In genomic region chr2:241843321-241844065, GRCh38 we compare ENCODE assay signal across 8 cellular contexts. TPM values are rescaled to one million over a fixed set of nuclear protein-coding genes. Genes with fewer than 3 reads are reported as not detected.
DNase-seq lines count a peak whose midpoint lies in the region; ATAC-seq lines count a peak whose summit lies in the region.

No MANE protein-coding gene starts in this region.

- H3K27ac ChIP-seq in mesenchymal stem cell (ENCODE audit: low read length, poor library complexity, severe bottlenecking) = no peak overlapping the region
- peak overlapping the region in 1 of 2 donors; percentile 9 for H3K27ac ChIP-seq in aorta (ENCODE audit: low read depth in 1 of 2, low read length in 2 of 2)

- H3K9ac ChIP-seq in mesenchymal stem cell (ENCODE audit: low read length) = no peak overlapping the region

- no peaks in the 10 kb centered on the region for H3K9me3 Mint-ChIP-seq in activated naive CD4-positive, alpha-beta T cell treated with anti-CD3 and anti-CD28 coated beads, Interleukin-2, amount 50 U/mL, for 24 hours
- H3K9me3 Mint-ChIP-seq in activated T-helper 2 cell treated with anti-CD3 and anti-CD28 coated beads, Interferon-gamma antibody, Interleukin-2, Interleukin-4, amounts not matched to agents 10 μg/mL and 5 μg/mL and 100 μg/mL, durations not matched to agents 14 hours and 24 hours and 36 hours = no peaks in the 10 kb centered on the region

- no peaks in the 10 kb centered on the region for H3K36me3 Mint-ChIP-seq in activated naive CD4-positive, alpha-beta T cell treated with anti-CD3 and anti-CD28 coated beads, Interleukin-2, amount 50 U/mL, for 24 hours
- H3K36me3 Mint-ChIP-seq in activated T-helper 2 cell treated with anti-CD3 and anti-CD28 coated beads, Interferon-gamma antibody, Interleukin-2, Interleukin-4, amounts not matched to agents 10 μg/mL and 5 μg/mL and 100 μg/mL, durations not matched to agents 14 hours and 24 hours and 36 hours (ENCODE audit: low read depth) = peaks cover 14% of the 10 kb centered on the region

- intact Hi-C loops in activated T-helper 2 cell treated with anti-CD3 and anti-CD28 coated beads, Interferon-gamma antibody, Interleukin-2, Interleukin-4, amounts not matched to agents 10 μg/mL and 5 μg/mL and 100 μg/mL, durations not matched to agents 14 hours and 24 hours and 36 hours (cut with micrococcal nuclease) = loop anchor here (1.0 to 5.0 kb wide), 2 partner anchors 16 to 41 kb away; no protein-coding TSS in a partner anchor
- intact Hi-C loops in aorta (cut with DNase I) = no loop called here

- no peak overlapping the region for H3K4me3 ChIP-seq in mesenchymal stem cell (ENCODE audit: insufficient read depth in 1 of 2, low read depth in 1 of 2, low read length in 2 of 2)
- H3K4me3 ChIP-seq in aorta (ENCODE audit: low read length in 2 of 2) = peak overlapping the region; percentile 7 to 21

- H3K18ac ChIP-seq in mesenchymal stem cell (ENCODE audit: low read depth in 1 of 2, low read length in 2 of 2) = no peak overlapping the region

- H4K91ac ChIP-seq in mesenchymal stem cell (ENCODE audit: low read length) = peak overlapping the region; percentile 15

- peak overlapping the region; percentile 65 for H3K27ac Mint-ChIP-seq in activated naive CD4-positive, alpha-beta T cell treated with anti-CD3 and anti-CD28 coated beads, Interleukin-2, amount 50 U/mL, for 24 hours
- peak overlapping the region; percentile 83 for H3K27ac Mint-ChIP-seq in activated T-helper 2 cell treated with anti-CD3 and anti-CD28 coated beads, Interferon-gamma antibody, Interleukin-2, Interleukin-4, amounts not matched to agents 10 μg/mL and 5 μg/mL and 100 μg/mL, durations not matched to agents 14 hours and 24 hours and 36 hours

- no peak overlapping the region for H3K4me2 ChIP-seq in mesenchymal stem cell (ENCODE audit: low read length, poor library complexity, severe bottlenecking)

- ATAC-seq in aorta (ENCODE audit: low FRiP score) = peak; percentile 35

- peaks cover 2% of the 10 kb centered on the region for H3K27me3 Mint-ChIP-seq in activated naive CD4-positive, alpha-beta T cell treated with anti-CD3 and anti-CD28 coated beads, Interleukin-2, amount 50 U/mL, for 24 hours
- H3K27me3 Mint-ChIP-seq in activated T-helper 2 cell treated with anti-CD3 and anti-CD28 coated beads, Interferon-gamma antibody, Interleukin-2, Interleukin-4, amounts not matched to agents 10 μg/mL and 5 μg/mL and 100 μg/mL, durations not matched to agents 14 hours and 24 hours and 36 hours (ENCODE audit: low read depth) = peaks cover 5% of the 10 kb centered on the region

- WGBS in mesenchymal stem cell = 89% methylated on average over 23 of the region's 52 CpGs
- WGBS in aorta, 2 donors = 58 to 80% methylated on average over 32 to 52 of the region's 52 CpGs

- peak overlapping the region; percentile 61 for H2BK120ac ChIP-seq in mesenchymal stem cell (ENCODE audit: low read depth, low read length)

- H2BK12ac ChIP-seq in mesenchymal stem cell (ENCODE audit: low read length in 2 of 2) = peak overlapping the region in 1 of 2 experiments; percentile 24

- H3K36me3 ChIP-seq in mesenchymal stem cell (ENCODE audit: control insufficient read depth in 1 of 2, insufficient read depth in 2 of 2, low read depth in 1 of 2, low read length in 2 of 2) (no peaks in the 10 kb centered on the region), aorta (ENCODE audit: control insufficient read depth in 1 of 2, insufficient read depth in 2 of 2, low read length in 1 of 2) (no peaks in the 10 kb centered on the region)

- H3K14ac ChIP-seq in mesenchymal stem cell (ENCODE audit: low read length in 2 of 2) = no peak overlapping the region

- H3K23ac ChIP-seq in mesenchymal stem cell (ENCODE audit: low read length in 2 of 2) = no peak overlapping the region

- H2BK15ac ChIP-seq in mesenchymal stem cell (ENCODE audit: low read depth, poor library complexity, severe bottlenecking) = peak overlapping the region; percentile 48

- no peak overlapping the region for H2BK5ac ChIP-seq in mesenchymal stem cell (ENCODE audit: low read depth, low read length, poor library complexity, severe bottlenecking)

- no peaks in the 10 kb centered on the region for H3K9me3 ChIP-seq in mesenchymal stem cell (ENCODE audit: control insufficient read depth, low read length)
- H3K9me3 ChIP-seq in aorta (ENCODE audit: control insufficient read depth, low read length) = no peaks in the 10 kb centered on the region

- H3K79me1 ChIP-seq in mesenchymal stem cell (replicated peaks; ENCODE audit: low read length, poor library complexity, severe bottlenecking) = no peaks in the 10 kb centered on the region

- no peak overlapping the region for H2AK5ac ChIP-seq in mesenchymal stem cell (ENCODE audit: low read length, severe bottlenecking)

- H3K4me3 Mint-ChIP-seq in activated naive CD4-positive, alpha-beta T cell treated with anti-CD3 and anti-CD28 coated beads, Interleukin-2, amount 50 U/mL, for 24 hours = peak overlapping the region; percentile 62
- H3K4me3 Mint-ChIP-seq in activated T-helper 2 cell treated with anti-CD3 and anti-CD28 coated beads, Interferon-gamma antibody, Interleukin-2, Interleukin-4, amounts not matched to agents 10 μg/mL and 5 μg/mL and 100 μg/mL, durations not matched to agents 14 hours and 24 hours and 36 hours (ENCODE audit: low read depth) = peak overlapping the region; percentile 71

- H3K27me3 ChIP-seq in mesenchymal stem cell (ENCODE audit: control insufficient read depth in 1 of 2, insufficient read depth in 1 of 2, low read length in 2 of 2) (peaks cover 16 to 34% of the 10 kb centered on the region in 2 experiments), aorta (ENCODE audit: control insufficient read depth in 1 of 2, insufficient read depth in 2 of 2, low read length in 1 of 2) (no peaks in the 10 kb centered on the region)

- peaks cover 12% of the 10 kb centered on the region for H3K4me1 ChIP-seq in mesenchymal stem cell (ENCODE audit: control insufficient read depth, insufficient read depth, low read depth, low read length)
- H3K4me1 ChIP-seq in aorta (ENCODE audit: control insufficient read depth in 1 of 2, insufficient read depth in 2 of 2, low read length in 2 of 2) = no peaks in the 10 kb centered on the region

- DNase-seq in activated naive CD4-positive, alpha-beta T cell treated with Interleukin-2 at 50 U/mL for 16 hours = no peak
- DNase-seq in activated T-helper 2 cell treated with anti-CD3 and anti-CD28 coated beads, Interferon-gamma antibody, Interleukin-2, Interleukin-4, amounts not matched to agents 10 μg/mL and 5 μg/mL and 100 μg/mL, durations not matched to agents 14 hours and 24 hours and 36 hours (ENCODE audit: low spot score) = no peak
- DNase-seq in mesenchymal stem cell (no peak), aorta (peak in 1 of 2 donors; percentile 72), NCI-H1694 treated with DMSO at 0.1 percent for 48 hours (lab: John Stamatoyannopoulos, UW) (no peak), SW 1271 (lab: John Stamatoyannopoulos, UW) (no peak), OCI-M1 (lab: John Stamatoyannopoulos, UW) (no peak)

- H2AFZ ChIP-seq in mesenchymal stem cell (ENCODE audit: low read depth, low read length) = no peak overlapping the region

- no peak overlapping the region for H3K4ac ChIP-seq in mesenchymal stem cell (ENCODE audit: low read depth in 1 of 2, low read length in 2 of 2)

- no peak overlapping the region for H4K8ac ChIP-seq in mesenchymal stem cell (ENCODE audit: low read length)

- H3K4me1 Mint-ChIP-seq in activated naive CD4-positive, alpha-beta T cell treated with anti-CD3 and anti-CD28 coated beads, Interleukin-2, amount 50 U/mL, for 24 hours = peaks cover 34% of the 10 kb centered on the region
- H3K4me1 Mint-ChIP-seq in activated T-helper 2 cell treated with anti-CD3 and anti-CD28 coated beads, Interferon-gamma antibody, Interleukin-2, Interleukin-4, amounts not matched to agents 10 μg/mL and 5 μg/mL and 100 μg/mL, durations not matched to agents 14 hours and 24 hours and 36 hours (ENCODE audit: low read depth) = peaks cover 34% of the 10 kb centered on the region

RNA-seq across cellular contexts. Expression of gene PDCD1, which starts 15.2 kb away (rescaled TPM):
- 42.0 and 44.7 TPM in 2 replicates for total RNA-seq in activated T-helper 2 cell treated with anti-CD3 and anti-CD28 coated beads, Interferon-gamma antibody, Interleukin-2, Interleukin-4, amounts not matched to agents 10 μg/mL and 5 μg/mL and 100 μg/mL, durations not matched to agents 14 hours and 24 hours and 36 hours
- not detected for polyA plus RNA-seq in mesenchymal stem cell (2013, experiment 1 of 2)
- polyA plus RNA-seq in mesenchymal stem cell (2013, experiment 2 of 2) = not detected
- under 1 TPM; 0.39 to 0.75 TPM for total RNA-seq in aorta
- not detected for polyA plus RNA-seq in aorta

RNA-seq across cellular contexts. Expression of gene RTP5, which starts 26.0 kb away (rescaled TPM):
- 0.09 and 0.30 TPM in 2 replicates for total RNA-seq in activated T-helper 2 cell treated with anti-CD3 and anti-CD28 coated beads, Interferon-gamma antibody, Interleukin-2, Interleukin-4, amounts not matched to agents 10 μg/mL and 5 μg/mL and 100 μg/mL, durations not matched to agents 14 hours and 24 hours and 36 hours
- not detected for polyA plus RNA-seq in mesenchymal stem cell (2013, experiment 1 of 2)
- not detected for polyA plus RNA-seq in mesenchymal stem cell (2013, experiment 2 of 2)
- total RNA-seq in aorta = not detected
- not detected for polyA plus RNA-seq in aorta

RNA-seq across cellular contexts. Expression of gene NEU4, which starts 34.5 kb away (rescaled TPM):
- total RNA-seq in activated T-helper 2 cell treated with anti-CD3 and anti-CD28 coated beads, Interferon-gamma antibody, Interleukin-2, Interleukin-4, amounts not matched to agents 10 μg/mL and 5 μg/mL and 100 μg/mL, durations not matched to agents 14 hours and 24 hours and 36 hours = 3.2 and 3.9 TPM in 2 replicates
- polyA plus RNA-seq in mesenchymal stem cell (2013, experiment 1 of 2) = not detected
- polyA plus RNA-seq in mesenchymal stem cell (2013, experiment 2 of 2) = 0.11 TPM
- under 1 TPM in 1 of 2 donors, not detected in 1; 0.26 TPM for total RNA-seq in aorta
- polyA plus RNA-seq in aorta = 1 to 10 TPM in 1 of 2 donors, not detected in 1; 6.4 TPM

Comparison
In these comparisons a context has a peak if more than half of its experiments do, and no peak if none do; other contexts are left out.
1. H3K4me3 ChIP-seq: peak in aorta (2 of 2); none in mesenchymal stem cell (0 of 2).
2. RNA of gene PDCD1, which starts 15.2 kb away (total RNA-seq): 42.0 to 44.7 TPM in activated T-helper 2 cell treated with anti-CD3 and anti-CD28 coated beads, Interferon-gamma antibody, Interleukin-2, Interleukin-4, amounts not matched to agents 10 μg/mL and 5 μg/mL and 100 μg/mL, durations not matched to agents 14 hours and 24 hours and 36 hours; 0.39 to 0.75 TPM in aorta; every median in the first group is over 10 times any median in the second.